In genomic region chr1:222643937-222644648, GRCh38 we compare ENCODE assay signal across 8 cellular contexts. TPM values are rescaled to one million over a fixed set of nuclear protein-coding genes. Genes with fewer than 3 reads are reported as not detected.
A peak's percentile ranks its signal among the peaks of the same experiment; 100 is the strongest.
DNase-seq lines count a peak whose midpoint lies in the region; ATAC-seq, FAIRE-seq and TF ChIP-seq lines count a peak whose summit lies in the region.

No MANE protein-coding gene starts in this region.

- ATAC-seq in CD4-positive, alpha-beta T cell (ENCODE audit: poor library complexity): peak; percentile 83
- ATAC-seq in GM19452 (IDR thresholded peaks at IDR 0.05; ENCODE audit: unreplicated experiment) (peak; percentile 97), HG03575 (IDR thresholded peaks at IDR 0.05; ENCODE audit: extremely low read depth, insufficient number of reproducible peaks, low FRiP score, unreplicated experiment) (peak; percentile 83), HepG2 (peak; percentile 96)

- WGBS in HepG2 (ENCODE audit: low lambda C conversion rate): under 1% methylated on average over 40 of the region's 42 CpGs

- POLR2A ChIA-PET in CD4-positive, alpha-beta T cell (lab: Charles Lee): interaction anchor here (0.8 to 4.1 kb wide), 20 partner anchors 10 to 1202 kb away, joined by 3 to 70 read pairs (median 7); partner anchors contain the start of genes AIDA, BROX, DUSP10 and MIA3
- POLR2A ChIA-PET in activated CD4-positive, alpha-beta memory T cell treated with anti-CD3 and anti-CD28 coated beads for 36 hours (lab: Charles Lee): interaction anchor here (0.9 to 2.4 kb wide), 9 partner anchors 9 to 88 kb away, joined by 3 to 17 read pairs (median 4); partner anchors contain the start of genes AIDA, BROX and TAF1A
- POLR2A ChIA-PET in HepG2 (lab: Yijun Ruan, JAX): interaction anchor here (0.7 to 2.1 kb wide), 14 partner anchors 10 to 902 kb away, joined by 3 to 20 read pairs (median 4); partner anchors contain the start of genes AIDA, BROX, DUSP10 and TAF1A

- H3K27me3 ChIP-seq in CD4-positive, alpha-beta T cell (ENCODE audit: control insufficient read depth, insufficient read depth, low read length): no peaks in the 10 kb centered on the region
- H3K27me3 ChIP-seq in HepG2 (ENCODE audit: control insufficient read depth in 1 of 2, insufficient read depth in 2 of 2, low read length in 2 of 2): no peaks in the 10 kb centered on the region; a peak in 1 of 5 replicates

- peaks cover 18% of the 10 kb centered on the region for H3K4me1 ChIP-seq in HepG2 (ENCODE audit: insufficient read depth, low read length)

- FAIRE-seq in HepG2 (lab: Jason Lieb, UNC): peak; percentile 87

- no peak overlapping the region for H2AFZ ChIP-seq in HepG2 (ENCODE audit: low read length)

- H3K36me3 Mint-ChIP-seq in CD4-positive, alpha-beta T cell (ENCODE audit: low read depth): peaks cover 63% of the 10 kb centered on the region
- H3K36me3 Mint-ChIP-seq in activated CD4-positive, alpha-beta memory T cell treated with anti-CD3 and anti-CD28 coated beads for 36 hours: peaks cover 8% of the 10 kb centered on the region

- peaks cover 14% of the 10 kb centered on the region for H3K79me2 ChIP-seq in HepG2 (ENCODE audit: insufficient read depth, low read length)

- H3K9ac ChIP-seq in HepG2 (ENCODE audit: insufficient read depth, low read depth, low read length): peak overlapping the region; percentile 92

- H3K4me3 Mint-ChIP-seq in CD4-positive, alpha-beta T cell: peak overlapping the region; percentile 94
- H3K4me3 Mint-ChIP-seq in activated CD4-positive, alpha-beta memory T cell treated with anti-CD3 and anti-CD28 coated beads for 36 hours: peak overlapping the region; percentile 99

- DNase-seq in CD4-positive, alpha-beta T cell: peak; percentile 91 to 98 (median 96)
- DNase-seq in NCI-H82 (lab: John Stamatoyannopoulos, UW) (peak; percentile 100), dermis microvascular lymphatic vessel endothelial cell (ENCODE audit: low read depth in 2 of 2) (peak; percentile 98 to 99), HepG2 (ENCODE audit: low spot score) (peak; percentile 98)
- peak; percentile 99 for DNase-seq in activated CD4-positive, alpha-beta memory T cell treated with anti-CD3 and anti-CD28 coated beads for 36 hours
- peak; percentile 92 to 96 for DNase-seq in stimulated activated CD4-positive, alpha-beta T cell treated with anti-CD3 and anti-CD28 coated beads, Interleukin-2, amount 100 ng/mL, for 48 hours

- H3K9me3 Mint-ChIP-seq in CD4-positive, alpha-beta T cell: no peaks in the 10 kb centered on the region
- H3K9me3 Mint-ChIP-seq in activated CD4-positive, alpha-beta memory T cell treated with anti-CD3 and anti-CD28 coated beads for 36 hours: no peaks in the 10 kb centered on the region

- H3K4me2 ChIP-seq in HepG2 (ENCODE audit: low read depth, low read length): peak overlapping the region; percentile 79

- no TSS peak for BruUV-seq in HepG2 (replicated peaks; lab: Mats Ljungman, UMichigan)

- intact Hi-C loops in CD4-positive, alpha-beta T cell (cut with DNase I, micrococcal nuclease): loop anchor here (1.0 to 2.0 kb wide), 5 partner anchors 11 to 68 kb away; partner anchors contain the start of genes AIDA (in 1 of the 2), BROX (in 1 of the 2), MIA3 (in 1 of the 2) and TAF1A (in 1 of the 2)
- intact Hi-C loops in activated CD4-positive, alpha-beta memory T cell treated with anti-CD3 and anti-CD28 coated beads for 36 hours (cut with micrococcal nuclease): loop anchor here (1.0 to 10.0 kb wide), 6 partner anchors 9 to 902 kb away; partner anchors contain the start of genes DUSP10 and TAF1A
- intact Hi-C loops in HepG2 (cut with micrococcal nuclease; ENCODE audit: unreplicated experiment): loop anchor here (1.0 to 2.0 kb wide), 3 partner anchors 55 to 179 kb away; partner anchors contain the start of genes AIDA, BROX and TAF1A

- H3K4me3 ChIP-seq in HepG2 (replicated peaks in 1 of 3; ENCODE audit: insufficient read depth in 1 of 3, low read depth in 2 of 3, low read length in 3 of 3): peak overlapping the region; percentile 73 to 92 (median 88)

- TF ChIP-seq RAD21 in HepG2 (CRISPR knock-in tag; IDR thresholded peaks at IDR 0.05): no peak

- TF ChIP-seq POLR2A in HepG2 (IDR thresholded peaks at IDR 0.05; ENCODE audit: insufficient read depth in 1 of 2, low read depth in 2 of 2, low read length in 2 of 2): peak; percentile 52 to 92

- H3K27ac ChIP-seq in CD4-positive, alpha-beta T cell (ENCODE audit: low read depth, low read length): peak overlapping the region; percentile 97
- H3K27ac ChIP-seq in HepG2 (ENCODE audit: extremely low read length, insufficient read depth, low read length): peak overlapping the region; percentile 93

- no peaks in the 10 kb centered on the region for H4K20me1 ChIP-seq in HepG2 (ENCODE audit: insufficient read depth, low read length)

- no peaks in the 10 kb centered on the region for H3K27me3 Mint-ChIP-seq in CD4-positive, alpha-beta T cell
- H3K27me3 Mint-ChIP-seq in activated CD4-positive, alpha-beta memory T cell treated with anti-CD3 and anti-CD28 coated beads for 36 hours: no peaks in the 10 kb centered on the region

- in situ Hi-C loops in HepG2 (cut with HindIII; ENCODE audit: extremely low pct_ligation_motif_present, low pct_unique_long_range_greater_than_20kb): no loop called here

- peak overlapping the region; percentile 99 for H3K27ac Mint-ChIP-seq in CD4-positive, alpha-beta T cell
- H3K27ac Mint-ChIP-seq in activated CD4-positive, alpha-beta memory T cell treated with anti-CD3 and anti-CD28 coated beads for 36 hours: peak overlapping the region; percentile 94

- CTCF ChIA-PET in CD4-positive, alpha-beta T cell (lab: Charles Lee): interaction anchor here (1.2 to 2.3 kb wide), 4 partner anchors 10 to 179 kb away, joined by 3 to 20 read pairs (median 10); partner anchors contain the start of genes AIDA and BROX
- CTCF ChIA-PET in activated CD4-positive, alpha-beta memory T cell treated with anti-CD3 and anti-CD28 coated beads for 36 hours (lab: Charles Lee): interaction anchor here (0.6 to 4.1 kb wide), 6 partner anchors 9 to 179 kb away, joined by 3 to 23 read pairs (median 3); no protein-coding TSS in a partner anchor
- CTCF ChIA-PET in HepG2 (lab: Yijun Ruan, JAX; ENCODE audit: low intra/inter-chr PET ratio, low total read pairs): no interaction called here

- no peak for TF ChIP-seq CTCF in CD4-positive, alpha-beta T cell (IDR thresholded peaks at IDR 0.05)
- TF ChIP-seq CTCF in HepG2 (CRISPR knock-in tag; IDR thresholded peaks at IDR 0.05): no peak; the same call in 1 of the 2 replicates

- TF ChIP-seq EP300 in HepG2 (IDR thresholded peaks at IDR 0.05; ENCODE audit: low read depth in 2 of 2, low read length in 2 of 2) (peak in 1 of 2 experiments; percentile 47; a peak in 2 of 4 replicates), HepG2 (CRISPR knock-in tag; IDR thresholded peaks at IDR 0.05; ENCODE audit: borderline replicate concordance) (no peak)

- H3K36me3 ChIP-seq in HepG2 (replicated peaks in 1 of 2; ENCODE audit: control insufficient read depth in 1 of 2, insufficient read depth in 2 of 2, low read length in 2 of 2): peaks cover 0 to 10% of the 10 kb centered on the region in 2 experiments; a peak in 2 of 5 replicates

- H3K4me1 Mint-ChIP-seq in CD4-positive, alpha-beta T cell (ENCODE audit: low read depth): peaks cover 44% of the 10 kb centered on the region
- peaks cover 22% of the 10 kb centered on the region for H3K4me1 Mint-ChIP-seq in activated CD4-positive, alpha-beta memory T cell treated with anti-CD3 and anti-CD28 coated beads for 36 hours (ENCODE audit: low read depth)

- no peaks in the 10 kb centered on the region for H3K9me3 ChIP-seq in CD4-positive, alpha-beta T cell (ENCODE audit: control insufficient read depth, low read length)
- 0 out of 2 replicates have a peak, but pooled peaks cover 5% of the 10 kb centered on the region for H3K9me3 ChIP-seq in HepG2 (ENCODE audit: low read length)

RNA-seq across cellular contexts. Expression of gene MIA3, which starts 26.2 kb away (rescaled TPM):
- 100 to 1,000 TPM; 123 to 135 TPM for total RNA-seq in CD4-positive, alpha-beta T cell
- 10 to 100 TPM; 41.5 to 43.2 TPM for total RNA-seq in activated CD4-positive, alpha-beta memory T cell treated with anti-CD3 and anti-CD28 coated beads for 36 hours
- total RNA-seq in dermis microvascular lymphatic vessel endothelial cell (20.8 and 25.0 TPM in 2 replicates), HepG2 (2016; rRNA removed; fragmentation: Illumina TruSeq; extraction: Trizol) (27.4 and 48.7 TPM in 2 replicates)
- total RNA-seq in HepG2 (2016; cell fraction: cytosol; rRNA removed; fragmentation: Illumina TruSeq; extraction: Trizol; ENCODE audit: low read depth): 3.2 and 3.7 TPM in 2 replicates
- 27.7 and 51.2 TPM in 2 replicates for total RNA-seq in HepG2 (2016; cell fraction: insoluble cytoplasmic fraction; rRNA removed; fragmentation: Illumina TruSeq; extraction: Trizol)
- total RNA-seq in HepG2 (2016; cell fraction: membrane; rRNA removed; fragmentation: Illumina TruSeq; extraction: Trizol): 7.2 and 9.4 TPM in 2 replicates
- 73.6 and 82.8 TPM in 2 replicates for total RNA-seq in HepG2 (2016; cell fraction: nucleus; rRNA removed; fragmentation: Illumina TruSeq; extraction: Trizol)
- polyA plus RNA-seq in HepG2 (2011; rRNA removed): 45.2 and 45.6 TPM in 2 replicates
- 34.4 and 35.7 TPM in 2 replicates for polyA plus RNA-seq in HepG2 (2011; cell fraction: cytosol; rRNA removed)
- 125 and 161 TPM in 2 replicates for polyA plus RNA-seq in HepG2 (2011; cell fraction: nucleus; rRNA removed)
- polyA plus RNA-seq in HepG2 (2012): 25.2 and 38.0 TPM in 2 replicates
- 2.4 and 3.6 TPM in 2 replicates for polyA plus RNA-seq in HepG2 (2016; cell fraction: cytosol; fragmentation: Illumina TruSeq; extraction: Trizol; ENCODE audit: low read depth)
- 14.1 and 14.8 TPM in 2 replicates for polyA plus RNA-seq in HepG2 (2016; cell fraction: insoluble cytoplasmic fraction; fragmentation: Illumina TruSeq; extraction: Trizol; ENCODE audit: low read depth)
- 3.1 and 5.5 TPM in 2 replicates for polyA plus RNA-seq in HepG2 (2016; cell fraction: membrane; fragmentation: Illumina TruSeq; extraction: Trizol; ENCODE audit: low read depth)
- 108 and 114 TPM in 2 replicates for polyA plus RNA-seq in HepG2 (2016; cell fraction: nucleus; fragmentation: Illumina TruSeq; extraction: Trizol; ENCODE audit: insufficient read depth, low read depth)
- 42.0 and 48.4 TPM in 2 replicates for polyA minus RNA-seq in HepG2 (2011; rRNA and poly(A)+ RNA removed; ENCODE audit: low replicate concordance)
- 19.9 and 24.8 TPM in 2 replicates for polyA minus RNA-seq in HepG2 (2011; cell fraction: cytosol; rRNA and poly(A)+ RNA removed)
- polyA minus RNA-seq in HepG2 (2011; cell fraction: nucleus; rRNA and poly(A)+ RNA removed): 67.5 and 74.8 TPM in 2 replicates

RNA-seq across cellular contexts. Expression of gene TAF1A, which starts 54.4 kb away (rescaled TPM):
- 1 to 10 TPM; 3.3 to 4.1 TPM for total RNA-seq in CD4-positive, alpha-beta T cell
- 10 to 100 TPM; 19.1 to 19.6 TPM for total RNA-seq in activated CD4-positive, alpha-beta memory T cell treated with anti-CD3 and anti-CD28 coated beads for 36 hours
- total RNA-seq in dermis microvascular lymphatic vessel endothelial cell: 2.4 and 2.8 TPM in 2 replicates
- total RNA-seq in HepG2 (2016; rRNA removed; fragmentation: Illumina TruSeq; extraction: Trizol): 10.7 and 15.9 TPM in 2 replicates
- total RNA-seq in HepG2 (2016; cell fraction: cytosol; rRNA removed; fragmentation: Illumina TruSeq; extraction: Trizol; ENCODE audit: low read depth): 3.6 and 4.1 TPM in 2 replicates
- 13.3 and 16.3 TPM in 2 replicates for total RNA-seq in HepG2 (2016; cell fraction: insoluble cytoplasmic fraction; rRNA removed; fragmentation: Illumina TruSeq; extraction: Trizol)
- total RNA-seq in HepG2 (2016; cell fraction: membrane; rRNA removed; fragmentation: Illumina TruSeq; extraction: Trizol): 3.8 TPM in 2 replicates
- total RNA-seq in HepG2 (2016; cell fraction: nucleus; rRNA removed; fragmentation: Illumina TruSeq; extraction: Trizol): 12.9 and 14.5 TPM in 2 replicates
- 3.0 and 3.3 TPM in 2 replicates for polyA plus RNA-seq in HepG2 (2011; rRNA removed)
- polyA plus RNA-seq in HepG2 (2011; cell fraction: cytosol; rRNA removed): 1.1 and 2.3 TPM in 2 replicates
- polyA plus RNA-seq in HepG2 (2011; cell fraction: nucleus; rRNA removed): 8.5 and 9.7 TPM in 2 replicates
- 5.5 and 5.7 TPM in 2 replicates for polyA plus RNA-seq in HepG2 (2012)
- 0.27 and 0.28 TPM in 2 replicates for polyA plus RNA-seq in HepG2 (2016; cell fraction: cytosol; fragmentation: Illumina TruSeq; extraction: Trizol; ENCODE audit: low read depth)
- polyA plus RNA-seq in HepG2 (2016; cell fraction: insoluble cytoplasmic fraction; fragmentation: Illumina TruSeq; extraction: Trizol; ENCODE audit: low read depth): 10.8 and 11.2 TPM in 2 replicates
- 0.96 and 1.3 TPM in 2 replicates for polyA plus RNA-seq in HepG2 (2016; cell fraction: membrane; fragmentation: Illumina TruSeq; extraction: Trizol; ENCODE audit: low read depth)
- polyA plus RNA-seq in HepG2 (2016; cell fraction: nucleus; fragmentation: Illumina TruSeq; extraction: Trizol; ENCODE audit: insufficient read depth, low read depth): 9.7 and 12.6 TPM in 2 replicates
- polyA minus RNA-seq in HepG2 (2011; rRNA and poly(A)+ RNA removed; ENCODE audit: low replicate concordance): 1.6 and 1.8 TPM in 2 replicates
- 1.3 and 2.9 TPM in 2 replicates for polyA minus RNA-seq in HepG2 (2011; cell fraction: cytosol; rRNA and poly(A)+ RNA removed)
- 22.5 and 27.8 TPM in 2 replicates for polyA minus RNA-seq in HepG2 (2011; cell fraction: nucleus; rRNA and poly(A)+ RNA removed)

Comparison
In these comparisons a context has a peak if more than half of its experiments do, and no peak if none do; other contexts are left out.
1. Peak in every context shown above with its lines: DNase-seq, ATAC-seq, H3K4me3 ChIP-seq and H3K27ac ChIP-seq.